ENCODE assay signal across 11 cellular contexts in the genomic region with DNA sequence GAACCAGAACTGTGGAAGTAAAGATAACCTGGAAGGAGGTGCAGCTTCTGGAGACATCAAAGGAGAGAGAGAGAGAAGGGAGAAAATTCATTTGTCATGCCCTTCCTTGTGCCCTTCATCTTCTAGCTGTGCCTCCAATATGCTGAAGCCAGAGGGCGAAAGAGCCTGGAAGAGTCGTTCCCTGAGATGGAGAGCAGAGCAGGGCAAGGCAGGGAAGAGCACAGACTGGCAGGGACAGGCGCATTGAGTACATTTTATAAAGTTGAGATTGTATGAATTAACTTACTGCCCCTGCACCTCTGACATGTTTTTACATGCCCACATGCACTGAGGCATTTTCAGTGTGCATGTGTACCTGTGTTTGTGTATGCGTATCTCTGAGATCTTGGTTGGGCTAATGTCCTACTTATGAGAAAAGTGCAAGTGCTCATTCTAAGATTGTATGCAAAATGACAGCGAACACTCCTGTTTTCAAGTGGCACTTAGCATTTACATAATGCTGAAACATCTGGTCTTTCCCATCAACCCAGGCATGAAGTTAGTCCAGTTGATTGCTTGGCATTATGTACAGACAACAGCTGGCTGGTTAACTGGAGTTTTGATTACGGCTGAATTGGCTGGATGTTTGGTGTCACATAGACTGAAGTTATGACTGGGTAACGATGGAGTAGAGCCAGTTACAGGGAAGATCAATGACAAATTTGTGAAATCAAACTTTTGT. TPM values are rescaled to one million over a fixed set of nuclear protein-coding genes. Genes with fewer than 3 reads are reported as not detected.
DNase-seq lines count a peak whose midpoint lies in the region; ATAC-seq and TF ChIP-seq lines count a peak whose summit lies in the region.
"Had no signal": no experiment of that assay in that cellular context is flagged by ENCODE, and none has a peak within 500 bp of the region (broad histone marks: within the 10 kb centered on the region; RNA-seq: fewer than 3 reads in every experiment).

No MANE protein-coding gene starts in this region.

- ATAC-seq in GM18517 (IDR thresholded peaks at IDR 0.05; ENCODE audit: unreplicated experiment) (no peak), HG03045 (IDR thresholded peaks at IDR 0.05; ENCODE audit: unreplicated experiment) (no peak), HG02870 (IDR thresholded peaks at IDR 0.05; ENCODE audit: unreplicated experiment) (no peak)
- ATAC-seq: activated CD8-positive, alpha-beta T cell treated with anti-CD3 and anti-CD28 coated beads, Interleukin-2, amount 10 ng/mL, durations not matched to agents 7 days and 5 days had no signal

- H3K36me3 ChIP-seq in endodermal cell (ENCODE audit: control insufficient read depth, insufficient read depth, low read length): no peaks in the 10 kb centered on the region
- H3K36me3 ChIP-seq in neural progenitor cell: no peaks in the 10 kb centered on the region
- H3K36me3 ChIP-seq: left ventricle myocardium inferior had no signal

- H3F3A ChIP-seq in neural progenitor cell (ENCODE audit: low read depth): no peaks in the 10 kb centered on the region

- no peaks in the 10 kb centered on the region for H3K27me3 ChIP-seq in endodermal cell (ENCODE audit: control insufficient read depth, insufficient read depth, low read length, poor library complexity, severe bottlenecking)
- H3K27me3 ChIP-seq in neural progenitor cell: no peaks in the 10 kb centered on the region

- no peak overlapping the region for H3K4me3 Mint-ChIP-seq in endodermal cell
- no peak overlapping the region for H3K4me3 Mint-ChIP-seq in neural progenitor cell
- H3K4me3 Mint-ChIP-seq: activated CD8-positive, alpha-beta T cell treated with anti-CD3 and anti-CD28 coated beads, Interleukin-2, amount 10 ng/mL, durations not matched to agents 7 days and 5 days had no signal

- H3K9ac ChIP-seq in endodermal cell (ENCODE audit: extremely low read depth, low read length, poor library complexity, severe bottlenecking): no peak overlapping the region
- no peak overlapping the region for H3K9ac ChIP-seq in neural progenitor cell

- 89 to 100% methylated on average over 3 to 7 of the region's 7 CpGs for WGBS in endodermal cell (ENCODE audit: insufficient coverage in 1 of 2, insufficient read length in 1 of 2), 2 experiments

- H3K4me2 ChIP-seq in neural progenitor cell: no peak overlapping the region

- H3K4me1 Mint-ChIP-seq in endodermal cell (peaks cover 5% of the 10 kb centered on the region), neural progenitor cell (peaks cover 3% of the 10 kb centered on the region)

- H3K4me1 ChIP-seq in endodermal cell (ENCODE audit: control insufficient read depth, insufficient read depth, low read length) (no peaks in the 10 kb centered on the region), neural progenitor cell (no peaks in the 10 kb centered on the region)
- H3K4me1 ChIP-seq: left ventricle myocardium inferior had no signal

- H3K9me3 ChIP-seq in endodermal cell (ENCODE audit: control insufficient read depth, low read length): no peaks in the 10 kb centered on the region
- H3K9me3 ChIP-seq in neural progenitor cell (ENCODE audit: low read depth): no peaks in the 10 kb centered on the region

- H3K27ac Mint-ChIP-seq in endodermal cell: no peak overlapping the region
- no peak overlapping the region for H3K27ac Mint-ChIP-seq in neural progenitor cell
- H3K27ac Mint-ChIP-seq: activated CD8-positive, alpha-beta T cell treated with anti-CD3 and anti-CD28 coated beads, Interleukin-2, amount 10 ng/mL, durations not matched to agents 7 days and 5 days had no signal

- H3K27ac ChIP-seq in endodermal cell (ENCODE audit: low read depth, low read length) (no peak overlapping the region), neural progenitor cell (no peak overlapping the region)
- H3K27ac ChIP-seq: left ventricle myocardium inferior had no signal

- H3K4me3 ChIP-seq in endodermal cell (ENCODE audit: low read length): no peak overlapping the region
- H3K4me3 ChIP-seq in neural progenitor cell: no peak overlapping the region
- H3K4me3 ChIP-seq: left ventricle myocardium inferior had no signal

- no peak overlapping the region for H2AFZ ChIP-seq in neural progenitor cell (replicated peaks)

- no peaks in the 10 kb centered on the region for H3K27me3 Mint-ChIP-seq in endodermal cell (ENCODE audit: insufficient read depth)
- peaks cover 3% of the 10 kb centered on the region for H3K27me3 Mint-ChIP-seq in neural progenitor cell (ENCODE audit: insufficient read depth, low read depth)

- H3K79me2 ChIP-seq in neural progenitor cell (ENCODE audit: low read depth): no peaks in the 10 kb centered on the region

- no peaks in the 10 kb centered on the region for H4K20me1 ChIP-seq in neural progenitor cell (ENCODE audit: low read depth)

- peak; percentile 19 for DNase-seq in H4 (ENCODE audit: low spot score)
- DNase-seq in NCI-H2171 treated with DMSO at 0.1 percent for 48 hours (lab: John Stamatoyannopoulos, UW): peak; percentile 96
- DNase-seq in endodermal cell: peak; percentile 64
- peak; percentile 49 for DNase-seq in neural progenitor cell (ENCODE audit: low spot score)
- DNase-seq: activated CD8-positive, alpha-beta T cell treated with anti-CD3 and anti-CD28 coated beads, Interleukin-2, amount 10 ng/mL, durations not matched to agents 7 days and 5 days; left ventricle myocardium inferior; NCI-H1930; trophoblast cell had no signal

- TF ChIP-seq CTCF in endodermal cell (conservative IDR thresholded peaks at IDR 0.05) (peak; percentile 70), neural progenitor cell (IDR thresholded peaks at IDR 0.05) (peak; percentile 54)

- H3K9me3 Mint-ChIP-seq in endodermal cell: peaks cover 2% of the 10 kb centered on the region
- peaks cover 3% of the 10 kb centered on the region for H3K9me3 Mint-ChIP-seq in neural progenitor cell

- H3K36me3 Mint-ChIP-seq in endodermal cell (ENCODE audit: low read depth) (no peaks in the 10 kb centered on the region), neural progenitor cell (no peaks in the 10 kb centered on the region)

RNA-seq across cellular contexts. Expression of a gene that starts 23.7 kb away (rescaled TPM):
- total RNA-seq in H4 (2014; rRNA removed; shearing (Covaris generic)): 258 and 263 TPM in 2 replicates
- total RNA-seq in endodermal cell: 100 to 1,000 TPM; 105 to 108 TPM
- polyA plus RNA-seq in endodermal cell (2013, experiment 1 of 2): 105 TPM
- 102 TPM for polyA plus RNA-seq in endodermal cell (2013, experiment 2 of 2)
- total RNA-seq in neural progenitor cell (ENCODE audit: low replicate concordance): 149 and 178 TPM in 2 replicates

Comparison
In these comparisons a context has a peak if more than half of its experiments do, and no peak if none do; other contexts are left out.
1. DNase-seq: peak in every context shown above with its lines; median percentile 96 in NCI-H2171 treated with DMSO at 0.1 percent for 48 hours; 64 in endodermal cell; 49 in neural progenitor cell; 19 in H4.